In the genomic region with DNA sequence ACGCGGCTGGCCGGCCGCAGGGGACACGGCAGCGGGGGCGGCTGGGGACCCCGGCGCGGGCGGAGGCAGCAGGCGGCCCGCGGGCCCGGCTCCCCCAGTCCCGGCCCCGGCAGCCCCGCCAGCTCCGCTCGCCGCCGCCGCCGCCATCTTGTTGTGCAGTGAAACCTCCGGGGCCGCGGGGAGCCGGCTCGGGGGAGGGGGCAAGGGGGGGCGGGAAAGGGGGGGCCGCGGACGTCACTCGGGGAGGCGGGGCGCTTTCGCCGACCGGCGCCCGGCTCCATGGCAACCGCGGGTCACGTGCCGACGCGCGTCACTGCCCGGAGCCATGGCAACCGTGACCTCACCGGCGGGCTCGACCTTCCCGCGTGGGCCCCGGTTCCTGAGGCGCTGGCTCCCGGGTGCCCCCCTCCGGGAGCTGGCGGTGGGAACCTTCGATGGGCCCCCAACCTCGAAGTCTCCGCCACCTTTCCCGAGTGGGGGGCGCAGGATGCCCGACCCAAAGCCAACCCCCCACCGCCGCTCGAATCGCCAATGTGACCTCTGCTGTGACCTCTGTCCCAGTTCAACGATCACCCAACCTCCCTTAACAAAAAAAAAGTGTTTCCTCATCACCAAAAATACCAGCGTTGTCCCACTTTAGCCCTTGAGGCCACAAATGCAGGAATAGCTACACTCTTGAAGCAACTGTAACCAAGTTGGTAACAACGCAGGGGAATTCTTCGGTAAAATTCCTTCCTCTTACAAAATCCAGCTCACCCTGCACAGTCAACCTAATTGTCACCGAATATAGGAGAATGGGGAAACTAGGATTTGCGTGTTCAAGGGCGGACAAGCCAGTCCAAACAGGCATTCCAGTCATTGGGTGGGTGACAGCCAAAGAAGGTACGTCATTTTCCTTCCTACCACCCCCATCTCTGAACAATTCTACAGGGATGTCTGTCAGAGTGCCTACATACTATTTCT, we compare ENCODE assay signal across 1 cellular context.
A peak's percentile ranks its signal among the peaks of the same experiment; 100 is the strongest.
TF ChIP-seq lines count a peak whose summit lies in the region.

A gene (minus strand): TSS at position 160 of the 963 bp plus-strand sequence. CDS start 13 bp downstream, at position 147.

TF ChIP-seq in K562, 482 proteins besides CTCF, POLR2A, EP300 and RAD21 (continued from another document and continues in another):
- TF ChIP-seq, protein P1, sequence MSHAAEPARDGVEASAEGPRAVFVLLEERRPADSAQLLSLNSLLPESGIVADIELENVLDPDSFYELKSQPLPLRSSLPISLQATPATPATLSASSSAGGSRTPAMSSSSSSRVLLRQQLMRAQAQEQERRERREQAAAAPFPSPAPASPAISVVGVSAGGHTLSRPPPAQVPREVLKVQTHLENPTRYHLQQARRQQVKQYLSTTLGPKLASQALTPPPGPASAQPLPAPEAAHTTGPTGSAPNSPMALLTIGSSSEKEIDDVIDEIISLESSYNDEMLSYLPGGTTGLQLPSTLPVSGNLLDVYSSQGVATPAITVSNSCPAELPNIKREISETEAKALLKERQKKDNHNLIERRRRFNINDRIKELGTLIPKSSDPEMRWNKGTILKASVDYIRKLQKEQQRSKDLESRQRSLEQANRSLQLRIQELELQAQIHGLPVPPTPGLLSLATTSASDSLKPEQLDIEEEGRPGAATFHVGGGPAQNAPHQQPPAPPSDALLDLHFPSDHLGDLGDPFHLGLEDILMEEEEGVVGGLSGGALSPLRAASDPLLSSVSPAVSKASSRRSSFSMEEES (CRISPR knock-in tag; IDR thresholded peaks at IDR 0.05), result peak; percentile 96
- TF ChIP-seq ZNF644 (tag; IDR thresholded peaks at IDR 0.05; ENCODE audit: low read depth) (no peak; the same call in 1 of the 2 replicates), TEAD4 (IDR thresholded peaks at IDR 0.05; ENCODE audit: low read length) (no peak), TEAD4 (CRISPR knock-in tag; IDR thresholded peaks at IDR 0.05; ENCODE audit: borderline replicate concordance) (no peak), RBM25 (IDR thresholded peaks at IDR 0.05; ENCODE audit: low read depth, low read length, severe bottlenecking) (peak; percentile 75), EP400 (IDR thresholded peaks at IDR 0.05) (peak; percentile 73), ZNF197 (CRISPR knock-in tag; IDR thresholded peaks at IDR 0.05; ENCODE audit: low read depth) (peak; percentile 68; the same call in 1 of the 2 replicates), NEUROD1 (IDR thresholded peaks at IDR 0.05; ENCODE audit: borderline replicate concordance, low read depth, low read length, partially characterized antibody) (peak; percentile 92), ATF7 (IDR thresholded peaks at IDR 0.05) (peak; percentile 91), KHSRP (IDR thresholded peaks at IDR 0.05) (no peak), FOXK1 (CRISPR knock-in tag; IDR thresholded peaks at IDR 0.05; ENCODE audit: borderline replicate concordance) (0 out of 2 replicates have a peak, but pooled peaks have one; percentile 38), ZNF165 (CRISPR knock-in tag; IDR thresholded peaks at IDR 0.05; ENCODE audit: borderline replicate concordance) (0 out of 2 replicates have a peak, but pooled peaks have one; percentile 38), NFIX (CRISPR knock-in tag; IDR thresholded peaks at IDR 0.05; ENCODE audit: low read depth) (no peak), NFRKB (IDR thresholded peaks at IDR 0.05; ENCODE audit: low read depth) (peak; percentile 40; the same call in 1 of the 2 replicates), MIER1 (IDR thresholded peaks at IDR 0.05; ENCODE audit: low read depth) (peak; percentile 41; the same call in 1 of the 2 replicates), TAF1 (IDR thresholded peaks at IDR 0.05; ENCODE audit: control insufficient read depth, extremely low read depth, insufficient read depth, low read length, severe bottlenecking) (peak; percentile 91), MAFF (IDR thresholded peaks at IDR 0.05; ENCODE audit: low read length) (no peak), IRF2 (CRISPR knock-in tag; IDR thresholded peaks at IDR 0.05) (no peak), ZNF384 (IDR thresholded peaks at IDR 0.05; ENCODE audit: low read depth, low read length) (peak; percentile 51), XRCC5 (IDR thresholded peaks at IDR 0.05; ENCODE audit: low read depth, low read length) (no peak), PML (IDR thresholded peaks at IDR 0.05; ENCODE audit: low read length) (no peak), NCOA4 (IDR thresholded peaks at IDR 0.05; ENCODE audit: partially characterized antibody) (no peak), DMBX1 (CRISPR knock-in tag; IDR thresholded peaks at IDR 0.05; ENCODE audit: borderline replicate concordance) (0 out of 2 replicates have a peak, but pooled peaks have one; percentile 43), PHF20 (IDR thresholded peaks at IDR 0.05; ENCODE audit: partially characterized antibody) (peak; percentile 51), GATAD2A (IDR thresholded peaks at IDR 0.05) (peak; percentile 73; the same call in 1 of the 2 replicates)
- TF ChIP-seq, protein P2, sequence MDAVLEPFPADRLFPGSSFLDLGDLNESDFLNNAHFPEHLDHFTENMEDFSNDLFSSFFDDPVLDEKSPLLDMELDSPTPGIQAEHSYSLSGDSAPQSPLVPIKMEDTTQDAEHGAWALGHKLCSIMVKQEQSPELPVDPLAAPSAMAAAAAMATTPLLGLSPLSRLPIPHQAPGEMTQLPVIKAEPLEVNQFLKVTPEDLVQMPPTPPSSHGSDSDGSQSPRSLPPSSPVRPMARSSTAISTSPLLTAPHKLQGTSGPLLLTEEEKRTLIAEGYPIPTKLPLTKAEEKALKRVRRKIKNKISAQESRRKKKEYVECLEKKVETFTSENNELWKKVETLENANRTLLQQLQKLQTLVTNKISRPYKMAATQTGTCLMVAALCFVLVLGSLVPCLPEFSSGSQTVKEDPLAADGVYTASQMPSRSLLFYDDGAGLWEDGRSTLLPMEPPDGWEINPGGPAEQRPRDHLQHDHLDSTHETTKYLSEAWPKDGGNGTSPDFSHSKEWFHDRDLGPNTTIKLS (IDR thresholded peaks at IDR 0.05; ENCODE audit: borderline replicate concordance, low read depth), result 0 out of 2 replicates have a peak, but pooled peaks have one; percentile 20
- TF ChIP-seq, protein P3, sequence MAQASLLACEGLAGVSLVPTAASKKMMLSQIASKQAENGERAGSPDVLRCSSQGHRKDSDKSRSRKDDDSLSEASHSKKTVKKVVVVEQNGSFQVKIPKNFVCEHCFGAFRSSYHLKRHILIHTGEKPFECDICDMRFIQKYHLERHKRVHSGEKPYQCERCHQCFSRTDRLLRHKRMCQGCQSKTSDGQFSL (CRISPR knock-in tag; IDR thresholded peaks at IDR 0.05), result peak; percentile 58; the same call in 1 of the 2 replicates
- TF ChIP-seq, protein P3 (tag; IDR thresholded peaks at IDR 0.05), result peak in 1 of 2 experiments; percentile 87; a peak in 2 of 4 replicates
- TF ChIP-seq, protein P4, sequence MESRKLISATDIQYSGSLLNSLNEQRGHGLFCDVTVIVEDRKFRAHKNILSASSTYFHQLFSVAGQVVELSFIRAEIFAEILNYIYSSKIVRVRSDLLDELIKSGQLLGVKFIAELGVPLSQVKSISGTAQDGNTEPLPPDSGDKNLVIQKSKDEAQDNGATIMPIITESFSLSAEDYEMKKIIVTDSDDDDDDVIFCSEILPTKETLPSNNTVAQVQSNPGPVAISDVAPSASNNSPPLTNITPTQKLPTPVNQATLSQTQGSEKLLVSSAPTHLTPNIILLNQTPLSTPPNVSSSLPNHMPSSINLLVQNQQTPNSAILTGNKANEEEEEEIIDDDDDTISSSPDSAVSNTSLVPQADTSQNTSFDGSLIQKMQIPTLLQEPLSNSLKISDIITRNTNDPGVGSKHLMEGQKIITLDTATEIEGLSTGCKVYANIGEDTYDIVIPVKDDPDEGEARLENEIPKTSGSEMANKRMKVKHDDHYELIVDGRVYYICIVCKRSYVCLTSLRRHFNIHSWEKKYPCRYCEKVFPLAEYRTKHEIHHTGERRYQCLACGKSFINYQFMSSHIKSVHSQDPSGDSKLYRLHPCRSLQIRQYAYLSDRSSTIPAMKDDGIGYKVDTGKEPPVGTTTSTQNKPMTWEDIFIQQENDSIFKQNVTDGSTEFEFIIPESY (CRISPR knock-in tag; IDR thresholded peaks at IDR 0.05), result peak; percentile 35; the same call in 1 of the 2 replicates
- TF ChIP-seq, protein P5, sequence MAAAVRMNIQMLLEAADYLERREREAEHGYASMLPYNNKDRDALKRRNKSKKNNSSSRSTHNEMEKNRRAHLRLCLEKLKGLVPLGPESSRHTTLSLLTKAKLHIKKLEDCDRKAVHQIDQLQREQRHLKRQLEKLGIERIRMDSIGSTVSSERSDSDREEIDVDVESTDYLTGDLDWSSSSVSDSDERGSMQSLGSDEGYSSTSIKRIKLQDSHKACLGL (CRISPR knock-in tag; IDR thresholded peaks at IDR 0.05; ENCODE audit: borderline replicate concordance, poor library complexity, severe bottlenecking), result no peak
- TF ChIP-seq, protein P6, sequence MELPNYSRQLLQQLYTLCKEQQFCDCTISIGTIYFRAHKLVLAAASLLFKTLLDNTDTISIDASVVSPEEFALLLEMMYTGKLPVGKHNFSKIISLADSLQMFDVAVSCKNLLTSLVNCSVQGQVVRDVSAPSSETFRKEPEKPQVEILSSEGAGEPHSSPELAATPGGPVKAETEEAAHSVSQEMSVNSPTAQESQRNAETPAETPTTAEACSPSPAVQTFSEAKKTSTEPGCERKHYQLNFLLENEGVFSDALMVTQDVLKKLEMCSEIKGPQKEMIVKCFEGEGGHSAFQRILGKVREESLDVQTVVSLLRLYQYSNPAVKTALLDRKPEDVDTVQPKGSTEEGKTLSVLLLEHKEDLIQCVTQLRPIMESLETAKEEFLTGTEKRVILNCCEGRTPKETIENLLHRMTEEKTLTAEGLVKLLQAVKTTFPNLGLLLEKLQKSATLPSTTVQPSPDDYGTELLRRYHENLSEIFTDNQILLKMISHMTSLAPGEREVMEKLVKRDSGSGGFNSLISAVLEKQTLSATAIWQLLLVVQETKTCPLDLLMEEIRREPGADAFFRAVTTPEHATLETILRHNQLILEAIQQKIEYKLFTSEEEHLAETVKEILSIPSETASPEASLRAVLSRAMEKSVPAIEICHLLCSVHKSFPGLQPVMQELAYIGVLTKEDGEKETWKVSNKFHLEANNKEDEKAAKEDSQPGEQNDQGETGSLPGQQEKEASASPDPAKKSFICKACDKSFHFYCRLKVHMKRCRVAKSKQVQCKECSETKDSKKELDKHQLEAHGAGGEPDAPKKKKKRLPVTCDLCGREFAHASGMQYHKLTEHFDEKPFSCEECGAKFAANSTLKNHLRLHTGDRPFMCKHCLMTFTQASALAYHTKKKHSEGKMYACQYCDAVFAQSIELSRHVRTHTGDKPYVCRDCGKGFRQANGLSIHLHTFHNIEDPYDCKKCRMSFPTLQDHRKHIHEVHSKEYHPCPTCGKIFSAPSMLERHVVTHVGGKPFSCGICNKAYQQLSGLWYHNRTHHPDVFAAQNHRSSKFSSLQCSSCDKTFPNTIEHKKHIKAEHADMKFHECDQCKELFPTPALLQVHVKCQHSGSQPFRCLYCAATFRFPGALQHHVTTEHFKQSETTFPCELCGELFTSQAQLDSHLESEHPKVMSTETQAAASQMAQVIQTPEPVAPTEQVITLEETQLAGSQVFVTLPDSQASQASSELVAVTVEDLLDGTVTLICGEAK (IDR thresholded peaks at IDR 0.05), result peak; percentile 49; the same call in 1 of the 2 replicates
- TF ChIP-seq, protein P6 (CRISPR knock-in tag; IDR thresholded peaks at IDR 0.05), result no peak
- TF ChIP-seq, protein P7, sequence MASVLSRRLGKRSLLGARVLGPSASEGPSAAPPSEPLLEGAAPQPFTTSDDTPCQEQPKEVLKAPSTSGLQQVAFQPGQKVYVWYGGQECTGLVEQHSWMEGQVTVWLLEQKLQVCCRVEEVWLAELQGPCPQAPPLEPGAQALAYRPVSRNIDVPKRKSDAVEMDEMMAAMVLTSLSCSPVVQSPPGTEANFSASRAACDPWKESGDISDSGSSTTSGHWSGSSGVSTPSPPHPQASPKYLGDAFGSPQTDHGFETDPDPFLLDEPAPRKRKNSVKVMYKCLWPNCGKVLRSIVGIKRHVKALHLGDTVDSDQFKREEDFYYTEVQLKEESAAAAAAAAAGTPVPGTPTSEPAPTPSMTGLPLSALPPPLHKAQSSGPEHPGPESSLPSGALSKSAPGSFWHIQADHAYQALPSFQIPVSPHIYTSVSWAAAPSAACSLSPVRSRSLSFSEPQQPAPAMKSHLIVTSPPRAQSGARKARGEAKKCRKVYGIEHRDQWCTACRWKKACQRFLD (CRISPR knock-in tag; IDR thresholded peaks at IDR 0.05), result peak; percentile 94
- TF ChIP-seq, protein P8, sequence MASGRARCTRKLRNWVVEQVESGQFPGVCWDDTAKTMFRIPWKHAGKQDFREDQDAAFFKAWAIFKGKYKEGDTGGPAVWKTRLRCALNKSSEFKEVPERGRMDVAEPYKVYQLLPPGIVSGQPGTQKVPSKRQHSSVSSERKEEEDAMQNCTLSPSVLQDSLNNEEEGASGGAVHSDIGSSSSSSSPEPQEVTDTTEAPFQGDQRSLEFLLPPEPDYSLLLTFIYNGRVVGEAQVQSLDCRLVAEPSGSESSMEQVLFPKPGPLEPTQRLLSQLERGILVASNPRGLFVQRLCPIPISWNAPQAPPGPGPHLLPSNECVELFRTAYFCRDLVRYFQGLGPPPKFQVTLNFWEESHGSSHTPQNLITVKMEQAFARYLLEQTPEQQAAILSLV (tag; IDR thresholded peaks at IDR 0.05), result no peak
- TF ChIP-seq, protein P9, sequence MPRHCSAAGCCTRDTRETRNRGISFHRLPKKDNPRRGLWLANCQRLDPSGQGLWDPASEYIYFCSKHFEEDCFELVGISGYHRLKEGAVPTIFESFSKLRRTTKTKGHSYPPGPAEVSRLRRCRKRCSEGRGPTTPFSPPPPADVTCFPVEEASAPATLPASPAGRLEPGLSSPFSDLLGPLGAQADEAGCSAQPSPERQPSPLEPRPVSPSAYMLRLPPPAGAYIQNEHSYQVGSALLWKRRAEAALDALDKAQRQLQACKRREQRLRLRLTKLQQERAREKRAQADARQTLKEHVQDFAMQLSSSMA (CRISPR knock-in tag; IDR thresholded peaks at IDR 0.05), result no peak
